9 cellular contexts compared by ENCODE assay signal in the genomic region with DNA sequence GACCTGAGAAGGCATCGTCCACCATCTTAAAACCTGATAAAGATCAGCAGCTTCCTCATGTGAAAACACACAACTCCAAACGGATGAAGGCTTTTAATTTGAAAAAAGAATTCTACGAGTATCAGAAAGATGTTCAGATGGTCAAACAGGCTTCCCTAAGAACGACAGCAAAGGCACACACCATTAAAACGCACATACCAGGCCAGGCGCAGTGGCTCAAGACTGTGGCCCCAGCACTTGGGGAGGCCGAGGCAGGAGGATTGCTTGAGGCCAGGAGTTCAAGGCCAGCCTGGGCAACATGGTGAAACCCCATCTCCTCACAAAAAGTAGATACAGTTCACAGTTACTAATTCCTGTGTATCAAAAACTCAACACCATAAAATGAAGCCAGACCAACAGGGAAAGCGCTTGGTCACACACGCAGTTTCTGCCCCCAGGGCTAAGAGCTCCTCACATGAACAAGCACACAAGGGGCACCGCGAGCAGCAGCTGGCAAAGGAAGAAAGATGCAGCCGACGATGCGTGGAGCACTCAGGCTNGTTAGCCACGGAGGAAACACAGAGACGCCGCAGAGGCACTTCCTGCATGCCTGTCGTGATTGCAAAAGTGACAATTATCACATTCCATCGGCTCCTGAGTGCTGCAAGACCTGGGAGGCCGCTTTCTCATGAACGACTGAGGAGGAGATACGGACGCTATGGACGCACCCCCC.
A peak's percentile ranks its signal among the peaks of the same experiment; 100 is the strongest.
DNase-seq lines count a peak whose midpoint lies in the region; ATAC-seq and TF ChIP-seq lines count a peak whose summit lies in the region.
"Had no signal": no experiment of that assay in that cellular context is flagged by ENCODE, and none has a peak within 500 bp of the region (broad histone marks: within the 10 kb centered on the region; RNA-seq: fewer than 3 reads in every experiment).

No MANE protein-coding gene starts in this region.

- H3K9me3 ChIP-seq in endodermal cell (ENCODE audit: control insufficient read depth, low read length) (peaks cover 41% of the 10 kb centered on the region), gastroesophageal sphincter (no peaks in the 10 kb centered on the region)

- no peak overlapping the region for H3K27ac Mint-ChIP-seq in endodermal cell

- H3K27ac ChIP-seq in endodermal cell (ENCODE audit: low read depth, low read length) (no peak overlapping the region), gastroesophageal sphincter (no peak overlapping the region)

- no peaks in the 10 kb centered on the region for H3K4me1 Mint-ChIP-seq in endodermal cell

- H3K27me3 Mint-ChIP-seq in endodermal cell (ENCODE audit: insufficient read depth), result peaks cover 29% of the 10 kb centered on the region

- H3K4me3 ChIP-seq in endodermal cell (ENCODE audit: low read length) (no peak overlapping the region), gastroesophageal sphincter (no peak overlapping the region)
- H3K4me3 ChIP-seq: dorsolateral prefrontal cortex had no signal

- H3K27me3 ChIP-seq in endodermal cell (ENCODE audit: control insufficient read depth, insufficient read depth, low read length, poor library complexity, severe bottlenecking) (no peaks in the 10 kb centered on the region), gastroesophageal sphincter (peaks cover 78% of the 10 kb centered on the region)

- 72 to 77% methylated on average over 17 to 24 of the region's 24 CpGs for WGBS in endodermal cell (ENCODE audit: insufficient coverage in 1 of 2, insufficient read length in 1 of 2), 2 experiments
- WGBS in gastroesophageal sphincter (ENCODE audit: low coverage in 1 of 2), 2 donors, result 23 to 30% methylated on average over 13 to 15 of the region's 24 CpGs

- TF ChIP-seq POLR2A in gastroesophageal sphincter (IDR thresholded peaks at IDR 0.05), result no peak

- peaks cover 7% of the 10 kb centered on the region for H3K9me3 Mint-ChIP-seq in endodermal cell

- no peak for TF ChIP-seq EP300 in gastroesophageal sphincter (IDR thresholded peaks at IDR 0.05)

- no peak for ATAC-seq in gastroesophageal sphincter
- ATAC-seq in GM21381 (IDR thresholded peaks at IDR 0.05; ENCODE audit: unreplicated experiment), result no peak

- H3K4me1 ChIP-seq in endodermal cell (ENCODE audit: control insufficient read depth, insufficient read depth, low read length) (no peaks in the 10 kb centered on the region), gastroesophageal sphincter (no peaks in the 10 kb centered on the region)

- TF ChIP-seq CTCF in endodermal cell (conservative IDR thresholded peaks at IDR 0.05), result no peak
- TF ChIP-seq CTCF in gastroesophageal sphincter (IDR thresholded peaks at IDR 0.05), result no peak

- H3K36me3 Mint-ChIP-seq in endodermal cell (ENCODE audit: low read depth), result no peaks in the 10 kb centered on the region

- no peaks in the 10 kb centered on the region for H3K36me3 ChIP-seq in endodermal cell (ENCODE audit: control insufficient read depth, insufficient read depth, low read length)
- H3K36me3 ChIP-seq in gastroesophageal sphincter, result no peaks in the 10 kb centered on the region

- no peak overlapping the region for H3K4me3 Mint-ChIP-seq in endodermal cell

- no peak overlapping the region for H3K9ac ChIP-seq in endodermal cell (ENCODE audit: extremely low read depth, low read length, poor library complexity, severe bottlenecking)

- peak; percentile 11 for DNase-seq in COR-L47 (lab: John Stamatoyannopoulos, UW)
- DNase-seq in Kasumi-1 (lab: John Stamatoyannopoulos, UW), result peak; percentile 54 to 65
- DNase-seq in T1000 (lab: John Stamatoyannopoulos, UW), result peak; percentile 10
- DNase-seq in endodermal cell, result peak; percentile 67
- peak; percentile 11 for DNase-seq in stimulated activated CD8-positive, alpha-beta memory T cell treated with anti-CD3 and anti-CD28 coated beads, Interleukin-12 subunit alpha, Interleukin-12 subunit beta, amount 100 ng/mL, for 1 hour (ENCODE audit: low read depth)
- no peak for DNase-seq in OCI-M1 (lab: John Stamatoyannopoulos, UW)
